In genomic region chr21:37564924-37565529, GRCh38 we compare ENCODE assay signal across 8 cellular contexts.
DNase-seq lines count a peak whose midpoint lies in the region; ATAC-seq, FAIRE-seq and TF ChIP-seq lines count a peak whose summit lies in the region.

No MANE protein-coding gene starts in this region.

- H3K4me3 ChIP-seq in OCI-LY7 (ENCODE audit: low read depth, low read length, poor library complexity, severe bottlenecking) (no peak overlapping the region), endothelial cell of umbilical vein (replicated peaks in 1 of 3; ENCODE audit: insufficient read depth in 1 of 3, low read depth in 1 of 3, low read length in 3 of 3) (no peak overlapping the region), rectal smooth muscle tissue (ENCODE audit: low read length) (peak overlapping the region; percentile 91)

- no peaks in the 10 kb centered on the region for H3K9me1 ChIP-seq in endothelial cell of umbilical vein (replicated peaks; ENCODE audit: control insufficient read depth, extremely low read depth, insufficient read depth, low read length)

- H3K79me2 ChIP-seq in OCI-LY7 (ENCODE audit: insufficient read depth, low read depth, low read length), result no peaks in the 10 kb centered on the region
- no peaks in the 10 kb centered on the region for H3K79me2 ChIP-seq in endothelial cell of umbilical vein (ENCODE audit: control insufficient read depth, insufficient read depth, low read length)

- TF ChIP-seq CTCF in OCI-LY7 (conservative IDR thresholded peaks at IDR 0.05; ENCODE audit: low read length) (no peak), endothelial cell of umbilical vein (IDR thresholded peaks at IDR 0.05; ENCODE audit: extremely low read depth in 1 of 2, insufficient read depth in 1 of 2, low read depth in 1 of 2, low read length in 2 of 2) (no peak)

- BruUV-seq in OCI-LY7 (replicated peaks; lab: Mats Ljungman, UMichigan) (no TSS peak), endothelial cell of umbilical vein (replicated peaks; lab: Mats Ljungman, UMichigan) (no TSS peak)

- H3K27me3 ChIP-seq in endothelial cell of umbilical vein (ENCODE audit: control insufficient read depth in 2 of 2, insufficient read depth in 2 of 2, low read length in 2 of 2), result peaks cover 2 to 5% of the 10 kb centered on the region in 2 experiments
- no peaks in the 10 kb centered on the region for H3K27me3 ChIP-seq in rectal smooth muscle tissue (ENCODE audit: control insufficient read depth, insufficient read depth, low read length)

- peak; percentile 23 for DNase-seq in HCEC 1CT
- DNase-seq in OCI-LY7 (ENCODE audit: low spot score), result no peak
- DNase-seq in endothelial cell of umbilical vein (ENCODE audit: low read depth, low spot score), result no peak
- DNase-seq in stimulated activated CD4-positive, alpha-beta T cell treated with anti-CD3 and anti-CD28 coated beads, Interleukin-15, amount 100 ng/mL, for 24 hours, result no peak

- CTCF ChIA-PET in OCI-LY7 (lab: Charles Lee; ENCODE audit: unreplicated experiment), result no interaction called here
- CTCF ChIA-PET in endothelial cell of umbilical vein (lab: Charles Lee), result interaction anchor here (0.6 to 2.3 kb wide), 12 partner anchors 9 to 823 kb away, joined by 3 to 17 read pairs (median 8); no protein-coding TSS in a partner anchor

- H3K27ac ChIP-seq in OCI-LY7 (ENCODE audit: low read depth, low read length, poor library complexity, severe bottlenecking) (no peak overlapping the region), endothelial cell of umbilical vein (ENCODE audit: insufficient read depth, low read depth, low read length) (peak overlapping the region; percentile 81), rectal smooth muscle tissue (ENCODE audit: low read depth, low read length) (peak overlapping the region; percentile 77)

- peak overlapping the region; percentile 85; the same call in 1 of the 2 replicates for H2AFZ ChIP-seq in OCI-LY7 (ENCODE audit: low read length)
- H2AFZ ChIP-seq in endothelial cell of umbilical vein (ENCODE audit: low read depth, low read length), result peak overlapping the region; percentile 58

- POLR2A ChIA-PET in OCI-LY7 (lab: Charles Lee), result interaction anchor here (0.7 kb wide), 1 partner anchor 19 kb away, joined by 4 read pairs; no protein-coding TSS in a partner anchor
- POLR2A ChIA-PET in endothelial cell of umbilical vein (lab: Charles Lee), result interaction anchor here (0.7 to 1.7 kb wide), 5 partner anchors 10 to 69 kb away, joined by 3 to 9 read pairs (median 4); no protein-coding TSS in a partner anchor

- no peak for TF ChIP-seq POLR2A in endothelial cell of umbilical vein (IDR thresholded peaks at IDR 0.05; ENCODE audit: low read depth, low read length)

- H3K4me2 ChIP-seq in OCI-LY7 (ENCODE audit: low read length) (no peak overlapping the region), endothelial cell of umbilical vein (ENCODE audit: insufficient read depth, low read length) (peak overlapping the region; percentile 37)

- H3K9me3 ChIP-seq in OCI-LY7 (ENCODE audit: low read length), result no peaks in the 10 kb centered on the region
- H3K9me3 ChIP-seq in endothelial cell of umbilical vein (replicated peaks; ENCODE audit: control insufficient read depth, insufficient read depth, low read length), result no peaks in the 10 kb centered on the region

- ATAC-seq in HG02678 (IDR thresholded peaks at IDR 0.05; ENCODE audit: unreplicated experiment), result no peak
- no peak for ATAC-seq in HG03520 (IDR thresholded peaks at IDR 0.05; ENCODE audit: unreplicated experiment)
- no peak for ATAC-seq in HG03175 (IDR thresholded peaks at IDR 0.05; ENCODE audit: unreplicated experiment)

- H3K4me1 ChIP-seq in OCI-LY7 (ENCODE audit: insufficient read depth, low read length, poor library complexity, severe bottlenecking), result peaks cover 10% of the 10 kb centered on the region
- peaks cover 14% of the 10 kb centered on the region for H3K4me1 ChIP-seq in endothelial cell of umbilical vein (ENCODE audit: control insufficient read depth, extremely low read depth, insufficient read depth, low read length)
- H3K4me1 ChIP-seq in rectal smooth muscle tissue (ENCODE audit: control insufficient read depth, insufficient read depth, low read length), result peaks cover 8% of the 10 kb centered on the region

- H3K9ac ChIP-seq in endothelial cell of umbilical vein (replicated peaks; ENCODE audit: extremely low read depth, insufficient read depth, low read length) (peak overlapping the region; percentile 44), rectal smooth muscle tissue (ENCODE audit: low read length) (no peak overlapping the region)

- dilution Hi-C loops in endothelial cell of umbilical vein (cut with MboI; ENCODE audit: extremely low pct_ligation_motif_present, low sequenced_read_pairs), result no loop called here

- H4K20me1 ChIP-seq in OCI-LY7 (ENCODE audit: insufficient read depth, low read length) (no peaks in the 10 kb centered on the region), endothelial cell of umbilical vein (replicated peaks; ENCODE audit: control insufficient read depth, extremely low read depth, insufficient read depth, low read length) (no peaks in the 10 kb centered on the region)

- no peaks in the 10 kb centered on the region for H3K36me3 ChIP-seq in OCI-LY7 (ENCODE audit: insufficient read depth, low read length)
- H3K36me3 ChIP-seq in endothelial cell of umbilical vein (ENCODE audit: control insufficient read depth in 2 of 2, extremely low read depth in 1 of 2, insufficient read depth in 2 of 2, low read length in 2 of 2), result no peaks in the 10 kb centered on the region
- no peaks in the 10 kb centered on the region for H3K36me3 ChIP-seq in rectal smooth muscle tissue (ENCODE audit: control insufficient read depth, insufficient read depth, low read length)

- FAIRE-seq in endothelial cell of umbilical vein (lab: Jason Lieb, UNC), result peak; percentile 57

- H3K9me2 ChIP-seq in OCI-LY7 (ENCODE audit: insufficient read depth, low read length), result no peaks in the 10 kb centered on the region

- intact Hi-C loops in OCI-LY7 (cut with micrococcal nuclease; ENCODE audit: unreplicated experiment), result no loop called here
- intact Hi-C loops in endothelial cell of umbilical vein (cut with micrococcal nuclease), result loop anchor here (1.0 to 5.0 kb wide), 5 partner anchors 15 to 193 kb away; no protein-coding TSS in a partner anchor

TF ChIP-seq in endothelial cell of umbilical vein, 7 proteins besides CTCF, POLR2A, EP300 and RAD21:
- TF ChIP-seq FOS (IDR thresholded peaks at IDR 0.05; ENCODE audit: borderline replicate concordance, insufficient read depth, low read length) (no peak), JUN (IDR thresholded peaks at IDR 0.05; ENCODE audit: borderline replicate concordance, insufficient read depth, insufficient read length, low read depth) (no peak), MYC (IDR thresholded peaks at IDR 0.05; ENCODE audit: low read depth, low read length) (no peak), GATA2 (IDR thresholded peaks at IDR 0.05; ENCODE audit: insufficient read depth, insufficient read length, low read depth, low read length) (no peak), POLR2AphosphoS5 (IDR thresholded peaks at IDR 0.05; ENCODE audit: insufficient read depth, low read depth, low read length) (no peak), EZH2 (IDR thresholded peaks at IDR 0.05; ENCODE audit: borderline replicate concordance, low read depth, low read length, severe bottlenecking) (no peak), MAX (IDR thresholded peaks at IDR 0.05; ENCODE audit: insufficient read depth, insufficient read length) (no peak)
